In the genomic region with DNA sequence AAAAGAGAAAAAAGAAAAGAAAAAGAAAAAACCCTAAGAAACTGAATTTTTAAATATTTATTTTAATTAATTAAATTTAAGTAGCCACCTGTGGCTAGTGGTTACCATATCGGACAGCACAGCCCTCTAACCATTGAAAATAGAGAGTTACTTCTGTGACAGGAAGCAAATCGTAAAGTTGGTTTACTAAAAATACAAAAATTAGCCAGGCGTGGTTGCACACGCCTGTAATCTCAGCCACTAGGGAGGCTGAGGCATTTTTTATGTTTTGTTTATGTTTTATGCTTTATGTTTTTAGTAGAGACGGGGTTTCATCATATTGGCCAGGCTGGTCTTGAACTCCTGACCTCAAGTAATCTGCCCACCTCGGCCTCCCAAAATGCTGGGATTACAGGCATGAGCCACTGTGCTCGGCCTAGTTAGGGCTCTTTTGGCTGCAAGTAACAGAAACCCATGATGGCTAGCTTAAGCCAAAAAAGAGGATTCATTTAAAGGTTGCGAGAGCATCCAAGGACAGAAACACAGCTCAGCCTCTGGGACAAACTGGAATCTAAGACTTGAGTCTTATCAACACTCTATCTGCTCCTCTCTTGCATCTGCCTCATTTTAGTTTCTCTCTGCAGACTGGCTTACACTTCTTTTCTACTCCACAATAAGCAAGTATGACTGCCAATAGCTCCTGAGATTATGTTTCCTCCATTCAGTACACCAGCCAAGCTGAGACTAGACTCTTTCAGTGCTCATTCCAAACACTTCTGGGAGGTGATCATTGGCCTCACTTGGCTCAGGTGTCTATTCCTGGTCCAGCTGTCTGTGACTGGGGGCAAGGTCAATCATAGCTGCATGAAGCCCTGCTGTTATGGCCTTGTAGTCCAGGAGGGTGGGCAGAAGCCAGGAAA, we compare ENCODE assay signal across 1 cellular context.
TF ChIP-seq lines count a peak whose summit lies in the region.

No MANE protein-coding gene starts in this region.

TF ChIP-seq in H1, 55 proteins besides CTCF, POLR2A, EP300 and RAD21:
- TF ChIP-seq, protein P1, sequence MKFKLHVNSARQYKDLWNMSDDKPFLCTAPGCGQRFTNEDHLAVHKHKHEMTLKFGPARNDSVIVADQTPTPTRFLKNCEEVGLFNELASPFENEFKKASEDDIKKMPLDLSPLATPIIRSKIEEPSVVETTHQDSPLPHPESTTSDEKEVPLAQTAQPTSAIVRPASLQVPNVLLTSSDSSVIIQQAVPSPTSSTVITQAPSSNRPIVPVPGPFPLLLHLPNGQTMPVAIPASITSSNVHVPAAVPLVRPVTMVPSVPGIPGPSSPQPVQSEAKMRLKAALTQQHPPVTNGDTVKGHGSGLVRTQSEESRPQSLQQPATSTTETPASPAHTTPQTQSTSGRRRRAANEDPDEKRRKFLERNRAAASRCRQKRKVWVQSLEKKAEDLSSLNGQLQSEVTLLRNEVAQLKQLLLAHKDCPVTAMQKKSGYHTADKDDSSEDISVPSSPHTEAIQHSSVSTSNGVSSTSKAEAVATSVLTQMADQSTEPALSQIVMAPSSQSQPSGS (IDR thresholded peaks at IDR 0.05; ENCODE audit: low read length): no peak
- no peak for TF ChIP-seq EZH2 (IDR thresholded peaks at IDR 0.05; ENCODE audit: low read depth, low read length, severe bottlenecking)
- TF ChIP-seq CBX8 (IDR thresholded peaks at IDR 0.05; ENCODE audit: borderline replicate concordance, low read depth, low read length): no peak
- TF ChIP-seq SP4 (IDR thresholded peaks at IDR 0.05; ENCODE audit: low read length): no peak
- no peak for TF ChIP-seq CBX5 (IDR thresholded peaks at IDR 0.05; ENCODE audit: low read depth, low read length)
- TF ChIP-seq TAF7 (optimal IDR thresholded peaks at IDR 0.05; ENCODE audit: borderline replicate concordance, low read depth, low read length): no peak
- TF ChIP-seq TEAD4 (IDR thresholded peaks at IDR 0.05; ENCODE audit: low read depth, low read length): no peak
- TF ChIP-seq, protein P2, sequence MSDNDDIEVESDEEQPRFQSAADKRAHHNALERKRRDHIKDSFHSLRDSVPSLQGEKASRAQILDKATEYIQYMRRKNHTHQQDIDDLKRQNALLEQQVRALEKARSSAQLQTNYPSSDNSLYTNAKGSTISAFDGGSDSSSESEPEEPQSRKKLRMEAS (IDR thresholded peaks at IDR 0.05): no peak
- TF ChIP-seq, protein P3, sequence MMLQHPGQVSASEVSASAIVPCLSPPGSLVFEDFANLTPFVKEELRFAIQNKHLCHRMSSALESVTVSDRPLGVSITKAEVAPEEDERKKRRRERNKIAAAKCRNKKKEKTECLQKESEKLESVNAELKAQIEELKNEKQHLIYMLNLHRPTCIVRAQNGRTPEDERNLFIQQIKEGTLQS (IDR thresholded peaks at IDR 0.05; ENCODE audit: insufficient read depth, low read depth, low read length): no peak
- TF ChIP-seq, protein P4, sequence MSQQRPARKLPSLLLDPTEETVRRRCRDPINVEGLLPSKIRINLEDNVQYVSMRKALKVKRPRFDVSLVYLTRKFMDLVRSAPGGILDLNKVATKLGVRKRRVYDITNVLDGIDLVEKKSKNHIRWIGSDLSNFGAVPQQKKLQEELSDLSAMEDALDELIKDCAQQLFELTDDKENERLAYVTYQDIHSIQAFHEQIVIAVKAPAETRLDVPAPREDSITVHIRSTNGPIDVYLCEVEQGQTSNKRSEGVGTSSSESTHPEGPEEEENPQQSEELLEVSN (IDR thresholded peaks at IDR 0.05): no peak
- no peak for TF ChIP-seq GTF2F1 (IDR thresholded peaks at IDR 0.05; ENCODE audit: borderline replicate concordance, low read depth, low read length)
- TF ChIP-seq KDM1A (IDR thresholded peaks at IDR 0.05; ENCODE audit: borderline replicate concordance, low read length): no peak
